In genomic region chr18:2846638-2847340, GRCh38 we compare ENCODE assay signal across 1 cellular context.
TF ChIP-seq lines count a peak whose summit lies in the region.

Gene EMILIN2, plus strand, starts transcription at chr18:2847006. Its CDS starts 183 bp downstream, at chr18:2847189.

TF ChIP-seq in GM23338, 12 proteins besides CTCF, POLR2A, EP300 and RAD21 (continued from another document):
- TF ChIP-seq ZNF462 (CRISPR knock-in tag; IDR thresholded peaks at IDR 0.05), result no peak
